In genomic region chr3:182165234-182165633, GRCh38 we compare ENCODE assay signal across 22 cellular contexts.
A peak's percentile ranks its signal among the peaks of the same experiment; 100 is the strongest.
DNase-seq lines count a peak whose midpoint lies in the region; ATAC-seq and TF ChIP-seq lines count a peak whose summit lies in the region.
"Had no signal": no experiment of that assay in that cellular context is flagged by ENCODE, and none has a peak within 500 bp of the region (broad histone marks: within the 10 kb centered on the region; RNA-seq: fewer than 3 reads in every experiment).

No MANE protein-coding gene starts in this region.

- DNase-seq in PC-3 (peak; percentile 77), mammary epithelial cell (peak; percentile 76), left kidney (ENCODE audit: low read depth, low spot score) (peak; percentile 9), type B pancreatic cell (ENCODE audit: extremely low spot score, unreplicated experiment) (no peak), NCI-H2171 (lab: John Stamatoyannopoulos, UW) (no peak), ovary (no peak)
- DNase-seq: activated CD4-positive, alpha-beta T cell treated with anti-CD3 and anti-CD28 coated beads, Interleukin-2, amount 50 U/mL, for 48 hours; activated naive CD4-positive, alpha-beta T cell treated with anti-CD3 and anti-CD28 coated beads, Interleukin-2, amount 10 ng/mL, durations not matched to agents 7 days and 5 days; activated T-cell treated with anti-CD3 and anti-CD28 coated beads, Interleukin-2, amount 50 U/mL, for 24 hours; BE2C; gastrocnemius medialis; H9; KG1; left ventricle myocardium superior; NCI-H1048; NCI-H2107; NCI-H748 treated with DMSO at 0.1 percent for 48 hours; stimulated activated CD4-positive, alpha-beta T cell treated with anti-CD3 and anti-CD28 coated beads, Interleukin-4, amount 100 ng/mL, for 24 hours had no signal

- TF ChIP-seq CTCF in PC-3 (conservative IDR thresholded peaks at IDR 0.05; ENCODE audit: low read depth, low read length) (no peak), mammary epithelial cell (conservative IDR thresholded peaks at IDR 0.05 in 1 of 2, IDR thresholded peaks at IDR 0.05 in 1 of 2; ENCODE audit: extremely low read depth in 1 of 2, insufficient read depth in 1 of 2, low read depth in 1 of 2, low read length in 2 of 2) (no peak), type B pancreatic cell (conservative IDR thresholded peaks at IDR 0.05) (no peak), ovary (IDR thresholded peaks at IDR 0.05) (no peak)

- dilution Hi-C loops in mammary epithelial cell (cut with HindIII; ENCODE audit: low sequenced_read_pairs): no loop called here

- no peak overlapping the region for H3K27ac ChIP-seq in PC-3 (ENCODE audit: low read length)
- H3K27ac ChIP-seq in mammary epithelial cell (ENCODE audit: insufficient read depth, low read depth, low read length): no peak overlapping the region
- no peak overlapping the region for H3K27ac ChIP-seq in ovary
- H3K27ac ChIP-seq: ascending aorta, gastrocnemius medialis, parathyroid adenoma had no signal

- H3K4me1 ChIP-seq in PC-3 (ENCODE audit: insufficient read depth, low read length) (no peaks in the 10 kb centered on the region), mammary epithelial cell (ENCODE audit: insufficient read depth, low read length) (peaks cover 9% of the 10 kb centered on the region), ovary (ENCODE audit: insufficient read depth) (no peaks in the 10 kb centered on the region)
- H3K4me1 ChIP-seq: ascending aorta, BE2C, gastrocnemius medialis, parathyroid adenoma had no signal

- H3K4me3 Mint-ChIP-seq in type B pancreatic cell: peak overlapping the region; percentile 71
- H3K4me3 Mint-ChIP-seq: activated naive CD4-positive, alpha-beta T cell treated with anti-CD3 and anti-CD28 coated beads, Interleukin-2, amount 10 ng/mL, durations not matched to agents 7 days and 5 days; activated T-cell treated with anti-CD3 and anti-CD28 coated beads, Interleukin-2, amount 50 U/mL, for 24 hours; H9 had no signal

- ATAC-seq in PC-3: no peak
- no peak for ATAC-seq in GM18511 (IDR thresholded peaks at IDR 0.05; ENCODE audit: unreplicated experiment)
- ATAC-seq: gastrocnemius medialis, left ventricle myocardium superior had no signal

- H3K9me3 ChIP-seq in PC-3 (ENCODE audit: low read length) (no peaks in the 10 kb centered on the region), mammary epithelial cell (replicated peaks; ENCODE audit: insufficient read depth, low read length) (no peaks in the 10 kb centered on the region), ovary (no peaks in the 10 kb centered on the region)
- H3K9me3 ChIP-seq: ascending aorta, BE2C, gastrocnemius medialis had no signal

- no peaks in the 10 kb centered on the region for H4K20me1 ChIP-seq in PC-3 (ENCODE audit: low read length)
- H4K20me1 ChIP-seq in mammary epithelial cell (ENCODE audit: insufficient read depth, low read length): no peaks in the 10 kb centered on the region

- CTCF ChIA-PET in PC-3 (lab: Charles Lee): no interaction called here
- CTCF ChIA-PET in mammary epithelial cell (lab: Charles Lee; ENCODE audit: low non-redundant PET): no interaction called here

- no peak overlapping the region for H3K9ac ChIP-seq in PC-3 (ENCODE audit: low read length)
- H3K9ac ChIP-seq in mammary epithelial cell (ENCODE audit: insufficient read depth, low read length): no peak overlapping the region
- H3K9ac ChIP-seq: parathyroid adenoma had no signal

- peaks cover 6% of the 10 kb centered on the region for H3K4me1 Mint-ChIP-seq in type B pancreatic cell (ENCODE audit: unreplicated experiment)
- H3K4me1 Mint-ChIP-seq: activated naive CD4-positive, alpha-beta T cell treated with anti-CD3 and anti-CD28 coated beads, Interleukin-2, amount 10 ng/mL, durations not matched to agents 7 days and 5 days had no signal

- TF ChIP-seq EP300 in ovary (IDR thresholded peaks at IDR 0.05): no peak

- BruUV-seq in PC-3 (replicated peaks; lab: Mats Ljungman, UMichigan): no TSS peak
- BruUV-seq in mammary epithelial cell (replicated peaks; lab: Mats Ljungman, UMichigan): no TSS peak

- no peak overlapping the region for H2AFZ ChIP-seq in PC-3 (ENCODE audit: low read length)
- H2AFZ ChIP-seq in mammary epithelial cell (ENCODE audit: low read depth, low read length): no peak overlapping the region
- H2AFZ ChIP-seq: parathyroid adenoma had no signal

- H3K9me2 ChIP-seq in PC-3 (replicated peaks; ENCODE audit: low read length): no peaks in the 10 kb centered on the region

- TF ChIP-seq POLR2A in ovary (IDR thresholded peaks at IDR 0.05): no peak

- in situ Hi-C loops in mammary epithelial cell (cut with MboI; ENCODE audit: low sequenced_read_pairs in 2 of 2): no loop called here

- H3K4me2 ChIP-seq in PC-3 (ENCODE audit: low read length) (no peak overlapping the region; the same call in 1 of the 2 replicates), mammary epithelial cell (ENCODE audit: insufficient read depth, low read depth, low read length) (peak overlapping the region; percentile 26)

- no peaks in the 10 kb centered on the region for H3K9me3 Mint-ChIP-seq in type B pancreatic cell
- H3K9me3 Mint-ChIP-seq: activated naive CD4-positive, alpha-beta T cell treated with anti-CD3 and anti-CD28 coated beads, Interleukin-2, amount 10 ng/mL, durations not matched to agents 7 days and 5 days; activated T-cell treated with anti-CD3 and anti-CD28 coated beads, Interleukin-2, amount 50 U/mL, for 24 hours; H9 had no signal

- peak overlapping the region; percentile 89 for H3K27ac Mint-ChIP-seq in type B pancreatic cell
- H3K27ac Mint-ChIP-seq: activated naive CD4-positive, alpha-beta T cell treated with anti-CD3 and anti-CD28 coated beads, Interleukin-2, amount 10 ng/mL, durations not matched to agents 7 days and 5 days; activated T-cell treated with anti-CD3 and anti-CD28 coated beads, Interleukin-2, amount 50 U/mL, for 24 hours; H9 had no signal

- H3K4me3 ChIP-seq in PC-3 (ENCODE audit: low read length): no peak overlapping the region
- no peak overlapping the region for H3K4me3 ChIP-seq in mammary epithelial cell (replicated peaks in 1 of 3; ENCODE audit: insufficient read depth in 1 of 3, low read depth in 2 of 3, low read length in 3 of 3)
- H3K4me3 ChIP-seq in ovary: no peak overlapping the region
- H3K4me3 ChIP-seq: ascending aorta, gastrocnemius medialis, skin epidermis had no signal

- POLR2A ChIA-PET in PC-3 (lab: Charles Lee; ENCODE audit: unreplicated experiment): no interaction called here

- H3K79me2 ChIP-seq in PC-3 (ENCODE audit: low read length) (no peaks in the 10 kb centered on the region), mammary epithelial cell (ENCODE audit: insufficient read depth, low read length) (no peaks in the 10 kb centered on the region)
- H3K79me2 ChIP-seq: parathyroid adenoma had no signal

- H3K36me3 Mint-ChIP-seq in type B pancreatic cell: no peaks in the 10 kb centered on the region
- H3K36me3 Mint-ChIP-seq: activated naive CD4-positive, alpha-beta T cell treated with anti-CD3 and anti-CD28 coated beads, Interleukin-2, amount 10 ng/mL, durations not matched to agents 7 days and 5 days had no signal

- intact Hi-C loops in PC-3 (cut with micrococcal nuclease): no loop called here
- intact Hi-C loops in mammary epithelial cell (cut with micrococcal nuclease): loop anchor here (2.0 kb wide), 1 partner anchor 18 kb away; no protein-coding TSS in a partner anchor
- intact Hi-C loops in ovary (cut with DNase I): no loop called here

- H3K36me3 ChIP-seq in PC-3 (ENCODE audit: low read depth, low read length) (no peaks in the 10 kb centered on the region), mammary epithelial cell (ENCODE audit: insufficient read depth, low read length) (no peaks in the 10 kb centered on the region), ovary (no peaks in the 10 kb centered on the region)
- H3K36me3 ChIP-seq: ascending aorta, BE2C, gastrocnemius medialis had no signal

- WGBS in mammary epithelial cell (ENCODE audit: low coverage, missing lambda C conversion rate): 22% methylated on average over 4 of the region's 4 CpGs
- 60 to 69% (median 62%) methylated on average over 4 of the region's 4 CpGs for WGBS in ovary, 3 donors

- H3F3A ChIP-seq in PC-3 (ENCODE audit: low read length, unreplicated experiment): no peaks in the 10 kb centered on the region

- peaks cover 55% of the 10 kb centered on the region for H3K27me3 ChIP-seq in PC-3 (ENCODE audit: low read length)
- H3K27me3 ChIP-seq in mammary epithelial cell (ENCODE audit: insufficient read depth, low read length): no peaks in the 10 kb centered on the region
- H3K27me3 ChIP-seq in ovary: no peaks in the 10 kb centered on the region
- H3K27me3 ChIP-seq: ascending aorta, BE2C, gastrocnemius medialis had no signal

- no peaks in the 10 kb centered on the region for H3K27me3 Mint-ChIP-seq in type B pancreatic cell
- H3K27me3 Mint-ChIP-seq: activated naive CD4-positive, alpha-beta T cell treated with anti-CD3 and anti-CD28 coated beads, Interleukin-2, amount 10 ng/mL, durations not matched to agents 7 days and 5 days; activated T-cell treated with anti-CD3 and anti-CD28 coated beads, Interleukin-2, amount 50 U/mL, for 24 hours had no signal

Comparison
In these comparisons a context has a peak if more than half of its experiments do, and no peak if none do; other contexts are left out.
1. DNase-seq: peak in PC-3 (single experiment), mammary epithelial cell (single experiment) and left kidney (single experiment); none in type B pancreatic cell (single experiment), NCI-H2171 (single experiment) and ovary (0 of 5).